8 cellular contexts compared by ENCODE assay signal in the genomic region with DNA sequence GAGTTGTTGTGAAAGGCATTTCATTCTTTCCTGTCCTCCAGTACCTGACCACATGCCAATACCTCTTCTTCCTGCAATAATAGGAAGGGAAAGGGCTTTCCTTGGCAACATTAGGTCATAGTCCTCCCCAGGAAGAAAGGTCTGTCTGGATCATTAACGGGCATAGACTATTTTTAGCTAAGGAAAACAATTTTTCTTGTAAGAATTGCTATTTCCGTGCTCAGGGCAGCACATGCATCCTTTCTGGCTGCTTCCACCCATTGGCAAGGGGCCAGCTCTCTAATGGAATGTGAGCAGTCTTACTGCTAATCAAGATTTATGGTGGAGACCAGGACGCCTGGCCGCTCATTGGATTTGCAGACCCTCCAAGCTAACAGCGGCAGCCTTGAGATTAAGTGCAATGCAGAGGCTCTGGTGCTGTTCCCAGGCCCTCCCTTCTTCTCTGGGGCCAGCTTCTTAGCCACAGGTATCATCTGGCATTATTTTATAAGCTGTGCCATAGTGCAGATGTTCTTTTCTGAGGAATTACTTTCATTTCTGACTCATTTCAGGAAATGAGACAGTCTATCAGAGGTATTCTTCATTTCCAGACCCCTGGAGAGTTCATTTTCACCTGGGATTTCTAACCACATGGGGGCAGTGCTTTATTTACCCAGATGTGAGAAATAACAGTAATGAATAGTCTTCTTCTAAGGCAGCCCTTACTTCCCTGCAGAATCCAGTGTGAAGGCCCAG. TPM values are rescaled to one million over a fixed set of nuclear protein-coding genes. Genes with fewer than 3 reads are reported as not detected.
DNase-seq lines count a peak whose midpoint lies in the region; ATAC-seq and TF ChIP-seq lines count a peak whose summit lies in the region.

No MANE protein-coding gene starts in this region.

- H4K20me1 ChIP-seq in neural progenitor cell (ENCODE audit: low read depth): peaks cover 9% of the 10 kb centered on the region

- TF ChIP-seq POLR2A in Peyer's patch (IDR thresholded peaks at IDR 0.05) (no peak), erythroblast (IDR thresholded peaks at IDR 0.05; ENCODE audit: low read length) (no peak)

- H3K27ac ChIP-seq in Peyer's patch (peak overlapping the region in 1 of 4 donors; percentile 10), neural progenitor cell (no peak overlapping the region)

- no peak overlapping the region for H2AFZ ChIP-seq in neural progenitor cell (replicated peaks)

- no peaks in the 10 kb centered on the region for H3K27me3 ChIP-seq in Peyer's patch
- no peaks in the 10 kb centered on the region for H3K27me3 ChIP-seq in neural progenitor cell

- H3K27me3 Mint-ChIP-seq in neural progenitor cell (ENCODE audit: insufficient read depth, low read depth): peaks cover 2% of the 10 kb centered on the region

- H3K9me3 Mint-ChIP-seq in neural progenitor cell: no peaks in the 10 kb centered on the region

- H3K9me3 ChIP-seq in Peyer's patch (no peaks in the 10 kb centered on the region), neural progenitor cell (ENCODE audit: low read depth) (no peaks in the 10 kb centered on the region)

- no peak overlapping the region for H3K4me2 ChIP-seq in neural progenitor cell

- no peaks in the 10 kb centered on the region for H3K79me2 ChIP-seq in neural progenitor cell (ENCODE audit: low read depth)

- H3K36me3 Mint-ChIP-seq in neural progenitor cell: peaks cover 4% of the 10 kb centered on the region

- H3K4me1 Mint-ChIP-seq in neural progenitor cell: peaks cover 9% of the 10 kb centered on the region

- H3K4me3 ChIP-seq in Peyer's patch: no peak overlapping the region
- no peak overlapping the region for H3K4me3 ChIP-seq in neural progenitor cell

- H3K4me3 Mint-ChIP-seq in neural progenitor cell: no peak overlapping the region

- TF ChIP-seq CTCF in Peyer's patch (IDR thresholded peaks at IDR 0.05) (peak in 4 of 6 experiments; percentile 14 to 54 (median 48)), neural progenitor cell (IDR thresholded peaks at IDR 0.05) (peak; percentile 52)

- H3K36me3 ChIP-seq in Peyer's patch: no peaks in the 10 kb centered on the region
- no peaks in the 10 kb centered on the region for H3K36me3 ChIP-seq in neural progenitor cell

- no peak overlapping the region for H3K9ac ChIP-seq in neural progenitor cell

- DNase-seq in NCI-H1417 (lab: John Stamatoyannopoulos, UW) (peak; percentile 11 to 84 (median 39)), NCI-H1417 treated with DMSO at 0.1 percent for 48 hours (lab: John Stamatoyannopoulos, UW) (no peak), Peyer's patch (peak in 2 of 3 donors; percentile 19 to 74), erythroblast (lab: John Stamatoyannopoulos, UW) (peak; percentile 17 to 24), neural progenitor cell (ENCODE audit: low spot score) (peak; percentile 11), NCI-H1436 treated with DMSO at 0.1 percent for 48 hours (lab: John Stamatoyannopoulos, UW) (no peak), SKM-1 treated with dmso at 0.1 percent for 144 hours (lab: John Stamatoyannopoulos, UW; ENCODE audit: unreplicated experiment) (no peak)

- peak; percentile 47 for ATAC-seq in HG03575 (IDR thresholded peaks at IDR 0.05; ENCODE audit: extremely low read depth, insufficient number of reproducible peaks, low FRiP score, unreplicated experiment)

- peaks cover 0 to 24% (median 0%) of the 10 kb centered on the region in 4 donors for H3K4me1 ChIP-seq in Peyer's patch
- H3K4me1 ChIP-seq in neural progenitor cell: no peaks in the 10 kb centered on the region

- H3F3A ChIP-seq in neural progenitor cell (ENCODE audit: low read depth): no peaks in the 10 kb centered on the region

- no peak overlapping the region for H3K27ac Mint-ChIP-seq in neural progenitor cell

RNA-seq across cellular contexts. Expression of gene ANO6, which starts 52.9 kb away (rescaled TPM):
- 10 to 100 TPM; 28.9 to 93.3 (median 57.5) TPM for total RNA-seq in Peyer's patch
- 34.0 and 49.0 TPM in 2 replicates for total RNA-seq in neural progenitor cell (ENCODE audit: low replicate concordance)

Comparison
In these comparisons a context has a peak if more than half of its experiments do, and no peak if none do; other contexts are left out.
1. DNase-seq: peak in NCI-H1417 (3 of 3), Peyer's patch (2 of 3), erythroblast (2 of 2) and neural progenitor cell (single experiment); none in NCI-H1417 treated with DMSO at 0.1 percent for 48 hours (single experiment), NCI-H1436 treated with DMSO at 0.1 percent for 48 hours (single experiment) and SKM-1 treated with dmso at 0.1 percent for 144 hours (single experiment).